In the genomic region with DNA sequence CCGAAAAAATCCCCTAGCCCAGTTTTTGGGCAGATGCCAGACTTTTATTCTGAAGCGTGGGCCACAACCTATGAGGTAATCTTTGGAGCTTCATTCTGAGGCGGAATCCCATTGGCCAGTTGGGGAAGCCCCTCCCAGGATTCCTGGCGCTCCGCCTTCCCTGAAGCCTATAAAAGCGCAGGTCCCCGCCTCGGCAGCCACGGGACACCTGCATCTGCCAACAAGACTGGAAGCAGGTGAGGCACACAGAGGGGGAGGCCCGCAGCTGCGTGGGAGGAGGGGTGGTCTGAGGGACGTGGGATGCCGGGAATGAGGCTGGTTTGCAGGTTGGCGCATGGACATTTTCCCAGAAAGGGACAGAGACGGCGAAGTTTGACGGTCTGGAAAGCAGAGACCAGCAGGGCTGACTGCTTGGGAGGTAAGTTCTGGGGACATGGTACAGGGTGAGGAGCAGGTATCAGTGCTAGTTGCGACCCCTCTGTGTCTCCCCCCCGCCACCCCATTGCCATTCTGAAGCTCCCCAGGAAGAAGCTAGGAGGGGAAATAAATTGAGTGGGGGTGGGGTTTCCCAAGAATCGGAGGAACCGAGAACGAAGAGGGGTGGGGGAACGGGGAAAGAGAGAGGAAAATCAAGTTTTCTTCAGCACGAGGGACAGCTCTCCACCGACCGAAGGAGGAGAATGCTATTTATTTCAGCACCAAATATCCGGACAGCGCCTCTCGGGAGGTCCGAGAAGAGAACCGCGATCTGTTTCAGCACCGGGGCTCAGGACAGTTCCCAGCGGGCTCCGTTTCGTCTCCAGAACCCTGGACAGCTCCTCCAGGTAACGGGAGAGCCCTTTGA, we compare ENCODE assay signal across 8 cellular contexts. TPM values are rescaled to one million over a fixed set of nuclear protein-coding genes. Genes with fewer than 3 reads are reported as not detected.
A peak's percentile ranks its signal among the peaks of the same experiment; 100 is the strongest.
DNase-seq lines count a peak whose midpoint lies in the region; ATAC-seq and TF ChIP-seq lines count a peak whose summit lies in the region.

No MANE protein-coding gene starts in this region.

- no peaks in the 10 kb centered on the region for H3K4me1 Mint-ChIP-seq in activated naive CD4-positive, alpha-beta T cell treated with anti-CD3 and anti-CD28 coated beads for 36 hours (ENCODE audit: low read depth)

- H3K4me2 ChIP-seq in osteoblast (ENCODE audit: insufficient read depth, low read length) = no peak overlapping the region

- no peaks in the 10 kb centered on the region for H3K4me1 ChIP-seq in osteoblast (ENCODE audit: insufficient read depth, low read length)

- H3K79me2 ChIP-seq in osteoblast (ENCODE audit: insufficient read depth, low read length) = no peaks in the 10 kb centered on the region

- intact Hi-C loops in activated naive CD4-positive, alpha-beta T cell treated with anti-CD3 and anti-CD28 coated beads for 36 hours (cut with micrococcal nuclease) = loop anchor here (1.0 to 5.0 kb wide), 3 partner anchors 22 to 633 kb away; partner anchors contain the start of gene FEM1A

- DNase-seq in DMS 273 (lab: John Stamatoyannopoulos, UW; ENCODE audit: unreplicated experiment) (peak; percentile 96), M059J (ENCODE audit: low read depth) (peak; percentile 70), RWPE1 (ENCODE audit: low spot score) (peak; percentile 74), glomerular visceral epithelial cell (ENCODE audit: extremely low spot score) (peak; percentile 79), osteoblast (ENCODE audit: insufficient read length, low spot score, missing footprints) (peak; percentile 95)
- DNase-seq in activated naive CD4-positive, alpha-beta T cell treated with anti-CD3 and anti-CD28 coated beads for 36 hours = peak; percentile 92

- H3K36me3 Mint-ChIP-seq in activated naive CD4-positive, alpha-beta T cell treated with anti-CD3 and anti-CD28 coated beads for 36 hours (ENCODE audit: low read depth) = no peaks in the 10 kb centered on the region

- no peaks in the 10 kb centered on the region for H3K9me3 ChIP-seq in osteoblast (ENCODE audit: low read depth, low read length)

- CTCF ChIA-PET in RWPE1 (lab: Yijun Ruan, JAX) = interaction anchor here (0.6 kb wide), 3 partner anchors 10 to 299 kb away, joined by 4 to 8 read pairs (median 5); no protein-coding TSS in a partner anchor
- CTCF ChIA-PET in activated naive CD4-positive, alpha-beta T cell treated with anti-CD3 and anti-CD28 coated beads for 36 hours (lab: Charles Lee) = interaction anchor here (0.6 to 1.5 kb wide), 6 partner anchors 8 to 810 kb away, joined by 3 read pairs; no protein-coding TSS in a partner anchor

- H3K4me3 ChIP-seq in osteoblast (ENCODE audit: insufficient read depth, low read length) = no peak overlapping the region

- TF ChIP-seq CTCF in RWPE1 (conservative IDR thresholded peaks at IDR 0.05; ENCODE audit: low read depth) (no peak), osteoblast (IDR thresholded peaks at IDR 0.05; ENCODE audit: extremely low read depth, low read depth, low read length) (no peak)

- peaks cover 4% of the 10 kb centered on the region for H4K20me1 ChIP-seq in osteoblast (ENCODE audit: insufficient read depth, low read length)

- ATAC-seq in HG02885 (IDR thresholded peaks at IDR 0.05; ENCODE audit: poor library complexity, unreplicated experiment) = no peak

- H2AFZ ChIP-seq in osteoblast (ENCODE audit: low read length) = no peak overlapping the region

- peaks cover 2% of the 10 kb centered on the region for H3K9me3 Mint-ChIP-seq in activated naive CD4-positive, alpha-beta T cell treated with anti-CD3 and anti-CD28 coated beads for 36 hours

- no peak overlapping the region for H3K4me3 Mint-ChIP-seq in activated naive CD4-positive, alpha-beta T cell treated with anti-CD3 and anti-CD28 coated beads for 36 hours

- H3K27me3 ChIP-seq in osteoblast (ENCODE audit: insufficient read depth, low read length) = no peaks in the 10 kb centered on the region

- H3K27ac ChIP-seq in RWPE1 = no peak overlapping the region
- H3K27ac ChIP-seq in osteoblast (ENCODE audit: low read depth, low read length) = no peak overlapping the region
- peak overlapping the region; percentile 76 for H3K27ac ChIP-seq in temporal lobe (ENCODE audit: low read depth, low read length)

- peaks cover 4% of the 10 kb centered on the region for H3K27me3 Mint-ChIP-seq in activated naive CD4-positive, alpha-beta T cell treated with anti-CD3 and anti-CD28 coated beads for 36 hours (ENCODE audit: low read depth)

- H3K27ac Mint-ChIP-seq in activated naive CD4-positive, alpha-beta T cell treated with anti-CD3 and anti-CD28 coated beads for 36 hours = no peak overlapping the region

- POLR2A ChIA-PET in RWPE1 (lab: Yijun Ruan, JAX; ENCODE audit: low non-redundant PET) = no interaction called here

- H3K36me3 ChIP-seq in osteoblast (ENCODE audit: insufficient read depth, low read length) = no peaks in the 10 kb centered on the region

RNA-seq across cellular contexts. Expression of gene FEM1A, which starts 22.4 kb away (rescaled TPM):
- 7.5 and 11.0 TPM in 2 replicates for total RNA-seq in M059J (2014; rRNA removed; shearing (Covaris generic))
- 1 to 10 TPM; 8.1 to 9.1 TPM for total RNA-seq in activated naive CD4-positive, alpha-beta T cell treated with anti-CD3 and anti-CD28 coated beads for 36 hours
- total RNA-seq in osteoblast (10.3 and 12.7 TPM in 2 replicates), temporal lobe (13.3 TPM)

RNA-seq across cellular contexts. Expression of gene DPP9, which starts 45.5 kb away (rescaled TPM):
- 67.0 and 71.4 TPM in 2 replicates for total RNA-seq in M059J (2014; rRNA removed; shearing (Covaris generic))
- total RNA-seq in activated naive CD4-positive, alpha-beta T cell treated with anti-CD3 and anti-CD28 coated beads for 36 hours = 10 to 100 TPM; 40.8 to 41.9 TPM
- total RNA-seq in osteoblast (26.5 and 30.4 TPM in 2 replicates), temporal lobe (8.9 TPM)
